Comparison of ENCODE assay signal across 8 cellular contexts in genomic region chr1:39266269-39266668, GRCh38.
A peak's percentile ranks its signal among the peaks of the same experiment; 100 is the strongest.
DNase-seq lines count a peak whose midpoint lies in the region; ATAC-seq and TF ChIP-seq lines count a peak whose summit lies in the region.
"Had no signal": no experiment of that assay in that cellular context is flagged by ENCODE, and none has a peak within 500 bp of the region (broad histone marks: within the 10 kb centered on the region; RNA-seq: fewer than 3 reads in every experiment).

No MANE protein-coding gene starts in this region.

- TF ChIP-seq CTCF in GM10266 (IDR thresholded peaks at IDR 0.05; ENCODE audit: control insufficient read depth, insufficient read depth, low read depth, missing control alignments) (peak; percentile 62), activated B cell treated with CpG ODN at 0.5 μM for 24 hours (IDR thresholded peaks at IDR 0.05) (no peak)
- no peak for TF ChIP-seq CTCF in activated CD8-positive, alpha-beta T cell treated with anti-CD3 and anti-CD28 coated beads for 36 hours (IDR thresholded peaks at IDR 0.05)

- H3K36me3 Mint-ChIP-seq in activated B cell treated with CpG ODN at 0.5 μM for 24 hours (ENCODE audit: low read depth) = peaks cover 15% of the 10 kb centered on the region
- H3K36me3 Mint-ChIP-seq in activated CD8-positive, alpha-beta T cell treated with anti-CD3 and anti-CD28 coated beads for 36 hours (ENCODE audit: low read depth) = peaks cover 28% of the 10 kb centered on the region

- DNase-seq in GM10266 (ENCODE audit: extremely low spot score) (no peak), LHCN-M2 (ENCODE audit: low read depth) (peak; percentile 29), activated B cell treated with CpG ODN at 0.5 μM for 24 hours (no peak), midbrain (lab: John Stamatoyannopoulos, UW) (peak; percentile 47)
- no peak for DNase-seq in activated CD8-positive, alpha-beta T cell treated with anti-CD3 and anti-CD28 coated beads for 36 hours
- DNase-seq: NCI-H526 treated with DMSO at 0.1 percent for 48 hours had no signal

- H3K9me3 Mint-ChIP-seq in activated B cell treated with CpG ODN at 0.5 μM for 24 hours = no peaks in the 10 kb centered on the region
- no peaks in the 10 kb centered on the region for H3K9me3 Mint-ChIP-seq in activated CD8-positive, alpha-beta T cell treated with anti-CD3 and anti-CD28 coated beads for 36 hours

- H3K4me1 Mint-ChIP-seq in activated B cell treated with CpG ODN at 0.5 μM for 24 hours = peaks cover 64% of the 10 kb centered on the region
- H3K4me1 Mint-ChIP-seq in activated CD8-positive, alpha-beta T cell treated with anti-CD3 and anti-CD28 coated beads for 36 hours (ENCODE audit: low read depth) = peaks cover 83% of the 10 kb centered on the region

- intact Hi-C loops in activated B cell treated with CpG ODN at 0.5 μM for 24 hours (cut with micrococcal nuclease) = loop anchor here (10.0 kb wide), 1 partner anchor 391 kb away; the partner anchor contains the start of gene MYCBP
- intact Hi-C loops in activated CD8-positive, alpha-beta T cell treated with anti-CD3 and anti-CD28 coated beads for 36 hours (cut with micrococcal nuclease) = no loop called here

- POLR2A ChIA-PET in activated B cell treated with CpG ODN at 0.5 μM for 24 hours (lab: Charles Lee) = interaction anchor here (0.6 to 1.5 kb wide), 2 partner anchors 130 to 163 kb away, joined by 4 read pairs; no protein-coding TSS in a partner anchor
- POLR2A ChIA-PET in activated CD8-positive, alpha-beta T cell treated with anti-CD3 and anti-CD28 coated beads for 36 hours (lab: Charles Lee) = interaction anchor here (1.0 to 1.4 kb wide), 2 partner anchors 12 to 62 kb away, joined by 3 to 4 read pairs; partner anchors contain the start of gene MACF1

- H3K27ac Mint-ChIP-seq in activated B cell treated with CpG ODN at 0.5 μM for 24 hours = peak overlapping the region; percentile 31
- no peak overlapping the region for H3K27ac Mint-ChIP-seq in activated CD8-positive, alpha-beta T cell treated with anti-CD3 and anti-CD28 coated beads for 36 hours

- no peak overlapping the region for H3K4me3 Mint-ChIP-seq in activated B cell treated with CpG ODN at 0.5 μM for 24 hours
- H3K4me3 Mint-ChIP-seq in activated CD8-positive, alpha-beta T cell treated with anti-CD3 and anti-CD28 coated beads for 36 hours = no peak overlapping the region

- no peaks in the 10 kb centered on the region for H3K27me3 Mint-ChIP-seq in activated B cell treated with CpG ODN at 0.5 μM for 24 hours
- H3K27me3 Mint-ChIP-seq in activated CD8-positive, alpha-beta T cell treated with anti-CD3 and anti-CD28 coated beads for 36 hours = no peaks in the 10 kb centered on the region

- no peak for ATAC-seq in activated B cell treated with CpG ODN at 0.5 μM for 24 hours (ENCODE audit: low read depth)
- ATAC-seq in GM21723 (IDR thresholded peaks at IDR 0.05; ENCODE audit: unreplicated experiment) = no peak
- ATAC-seq in activated CD8-positive, alpha-beta T cell treated with anti-CD3 and anti-CD28 coated beads for 36 hours = no peak
- no peak for ATAC-seq in HG03521 (IDR thresholded peaks at IDR 0.05; ENCODE audit: unreplicated experiment)

- CTCF ChIA-PET in activated B cell treated with CpG ODN at 0.5 μM for 24 hours (lab: Charles Lee) = interaction anchor here (1.5 to 5.6 kb wide), 5 partner anchors 10 to 167 kb away, joined by 3 to 40 read pairs (median 8); no protein-coding TSS in a partner anchor
- CTCF ChIA-PET in activated CD8-positive, alpha-beta T cell treated with anti-CD3 and anti-CD28 coated beads for 36 hours (lab: Charles Lee) = interaction anchor here (0.9 to 14.8 kb wide), 7 partner anchors 8 to 167 kb away, joined by 3 to 371 read pairs (median 6); partner anchors contain the start of gene MACF1

Comparison
In these comparisons a context has a peak if more than half of its experiments do, and no peak if none do; other contexts are left out.
1. DNase-seq: peak in LHCN-M2 (single experiment) and midbrain (single experiment); none in GM10266 (single experiment), activated B cell treated with CpG ODN at 0.5 μM for 24 hours (single experiment) and activated CD8-positive, alpha-beta T cell treated with anti-CD3 and anti-CD28 coated beads for 36 hours (single experiment).